ENCODE assay signal across 9 cellular contexts in the genomic region with DNA sequence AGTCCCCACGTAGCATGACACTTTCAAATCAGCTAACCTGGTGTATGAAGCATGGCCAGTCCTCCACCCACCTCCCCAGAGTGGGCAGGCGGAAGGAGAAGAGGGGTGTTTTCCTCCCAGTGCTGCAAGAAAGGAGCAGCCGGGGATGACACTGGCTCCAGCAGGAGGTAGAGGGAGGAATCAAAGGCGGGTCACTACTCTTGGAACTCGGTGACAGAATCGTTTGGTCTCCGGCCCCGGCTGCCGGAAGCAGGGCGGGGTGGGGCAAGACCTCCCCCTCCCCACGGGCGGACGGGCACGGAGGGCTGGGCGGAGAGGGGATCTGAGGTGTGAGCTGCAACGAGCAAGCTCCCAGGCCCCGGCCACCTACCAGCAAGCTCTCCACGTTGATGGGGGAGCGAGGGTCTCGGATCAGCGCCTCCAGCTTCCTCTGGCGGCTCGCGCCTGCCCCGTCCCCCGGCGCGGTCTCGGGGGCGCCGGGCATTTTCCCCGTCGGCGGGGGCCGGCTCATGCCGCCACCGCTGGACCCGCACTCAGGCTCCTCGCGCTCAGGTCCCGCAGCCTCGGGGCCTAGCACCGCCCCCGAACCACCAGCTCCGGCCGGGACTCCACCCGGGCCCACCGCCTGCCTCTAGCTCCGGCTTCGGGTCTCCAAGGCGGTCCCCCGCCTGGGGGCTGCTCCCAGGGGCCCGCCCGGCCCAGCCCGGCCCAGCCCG. TPM values are rescaled to one million over a fixed set of nuclear protein-coding genes. Genes with fewer than 3 reads are reported as not detected.
A peak's percentile ranks its signal among the peaks of the same experiment; 100 is the strongest.
DNase-seq lines count a peak whose midpoint lies in the region; ATAC-seq, FAIRE-seq and TF ChIP-seq lines count a peak whose summit lies in the region.
"Had no signal": no experiment of that assay in that cellular context is flagged by ENCODE, and none has a peak within 500 bp of the region (broad histone marks: within the 10 kb centered on the region; RNA-seq: fewer than 3 reads in every experiment).

No MANE protein-coding gene starts in this region.

- peaks cover 55% of the 10 kb centered on the region for H3K79me2 ChIP-seq in K562 (ENCODE audit: control insufficient read depth, insufficient read depth, low read length)

- H3K4me3 ChIP-seq in HUES6 (ENCODE audit: low read depth, low read length) (peak overlapping the region; percentile 93), K562 (peak overlapping the region; percentile 87)

- H3K27ac ChIP-seq in HUES6 (ENCODE audit: low read depth, low read length) (peak overlapping the region; percentile 71; the same call in 1 of the 2 replicates), K562 (ENCODE audit: extremely low read depth, low read depth, low read length) (peak overlapping the region; percentile 90)

- H4K20me1 ChIP-seq in K562 (replicated peaks; ENCODE audit: control insufficient read depth, insufficient read depth, low read length): peaks cover 25% of the 10 kb centered on the region

- peak; percentile 56 for DNase-seq in EH (ENCODE audit: low read depth)
- DNase-seq in T follicular helper cell (ENCODE audit: low read depth): peak; percentile 6
- peak; percentile 44 to 66 (median 52) for DNase-seq in K562 (ENCODE audit: extremely low read depth in 1 of 4, low spot score in 3 of 4)
- peak; percentile 63 for DNase-seq in iPS-NIHi7 (ENCODE audit: extremely low spot score)
- DNase-seq in stimulated activated CD4-positive, alpha-beta T cell treated with anti-CD3 and anti-CD28 coated beads, Interleukin-12 subunit alpha, Interleukin-12 subunit beta, amount 100 ng/mL, for 4 hours: peak; percentile 22
- DNase-seq in NCI-H226: no peak

- H3K4me1 ChIP-seq in HUES6 (ENCODE audit: control insufficient read depth, insufficient read depth, low read length): peaks cover 29% of the 10 kb centered on the region
- peaks cover 14 to 22% of the 10 kb centered on the region in 2 experiments for H3K4me1 ChIP-seq in K562 (replicated peaks in 1 of 2; ENCODE audit: control insufficient read depth in 2 of 2, insufficient read depth in 2 of 2, low read length in 2 of 2)

- TF ChIP-seq POLR2A in K562 (conservative IDR thresholded peaks at IDR 0.05): peak; percentile 54

- POLR2A ChIA-PET in K562 (lab: Yijun Ruan, JAX): interaction anchor here (0.6 to 3.5 kb wide), 11 partner anchors 11 to 427 kb away, joined by 3 to 19 read pairs (median 4); a partner anchor contains a TSS

- BruUV-seq in K562 (replicated peaks; lab: Mats Ljungman, UMichigan): no TSS peak

- H3K9me1 ChIP-seq in K562 (ENCODE audit: control insufficient read depth, insufficient read depth, low read length): no peaks in the 10 kb centered on the region

- CTCF ChIA-PET in K562 (lab: Yijun Ruan, JAX; ENCODE audit: low intra/inter-chr PET ratio): no interaction called here

- peak overlapping the region; percentile 78 for H3K9ac ChIP-seq in HUES6 (ENCODE audit: low read length)
- peak overlapping the region; percentile 73 to 94 for H3K9ac ChIP-seq in K562 (ENCODE audit: insufficient read depth in 1 of 2, low read depth in 2 of 2, low read length in 2 of 2)

- no peak for FAIRE-seq in K562 (lab: Jason Lieb, UNC)
- FAIRE-seq: islet of Langerhans had no signal

- TF ChIP-seq RAD21 in K562 (CRISPR knock-in tag; conservative IDR thresholded peaks at IDR 0.05 in 1 of 2, IDR thresholded peaks at IDR 0.05 in 1 of 2): no peak; a peak in 1 of 4 replicates

- intact Hi-C loops in K562 (cut with micrococcal nuclease): loop anchor here (5.0 kb wide), 3 partner anchors 66 to 186 kb away; a partner anchor contains a TSS

- no peak for TF ChIP-seq EP300 in K562 (IDR thresholded peaks at IDR 0.05; ENCODE audit: low read length)

- in situ Hi-C loops in K562 (cut with MboI): no loop called here

- H2AFZ ChIP-seq in K562 (ENCODE audit: low read depth, low read length): peak overlapping the region; percentile 60

- peak overlapping the region; percentile 91 for H3K4me2 ChIP-seq in K562 (ENCODE audit: insufficient read depth, low read length)

- TF ChIP-seq CTCF in K562 (IDR thresholded peaks at IDR 0.05 in 2 of 3, conservative IDR thresholded peaks at IDR 0.05 in 1 of 3; ENCODE audit: insufficient read depth in 2 of 3, low read depth in 1 of 3, low read length in 3 of 3): no peak

- H3K9me3 ChIP-seq in HUES6 (ENCODE audit: control insufficient read depth, insufficient read depth, low read depth, low read length) (no peaks in the 10 kb centered on the region), K562 (replicated peaks; ENCODE audit: control insufficient read depth, insufficient read depth, low read depth, low read length) (no peaks in the 10 kb centered on the region)

- H3K36me3 ChIP-seq in HUES6 (ENCODE audit: control insufficient read depth, insufficient read depth, low read length): no peaks in the 10 kb centered on the region
- H3K36me3 ChIP-seq in K562 (ENCODE audit: control insufficient read depth, insufficient read depth, low read length): 0 out of 3 replicates have a peak, but pooled peaks cover 3% of the 10 kb centered on the region

- H3K27me3 ChIP-seq in HUES6 (ENCODE audit: control insufficient read depth, insufficient read depth, low read length): no peaks in the 10 kb centered on the region
- no peaks in the 10 kb centered on the region for H3K27me3 ChIP-seq in K562 (ENCODE audit: control insufficient read depth in 2 of 2, insufficient read depth in 2 of 2, low read length in 2 of 2)

- peak; percentile 28 for ATAC-seq in GM21526 (IDR thresholded peaks at IDR 0.05; ENCODE audit: low FRiP score, unreplicated experiment)
- peak; percentile 62 for ATAC-seq in K562

- 0% methylated on average over 12 of the region's 56 CpGs for WGBS in K562 (ENCODE audit: insufficient coverage, low coverage, missing lambda C conversion rate)

TF ChIP-seq in K562, 482 proteins besides CTCF, POLR2A, EP300 and RAD21 (continues in another document):
- TF ChIP-seq HNRNPUL1 (IDR thresholded peaks at IDR 0.05; ENCODE audit: low read length) (no peak), TCF3 (CRISPR knock-in tag; IDR thresholded peaks at IDR 0.05) (no peak), GABPB2 (CRISPR knock-in tag; conservative IDR thresholded peaks at IDR 0.05) (no peak), CREBBP (IDR thresholded peaks at IDR 0.05; ENCODE audit: low read depth, low read length) (no peak), GTF2A2 (tag; IDR thresholded peaks at IDR 0.05) (no peak), MCM3 (IDR thresholded peaks at IDR 0.05) (no peak), POLR2B (IDR thresholded peaks at IDR 0.05; ENCODE audit: low read depth, partially characterized antibody) (no peak), NONO (IDR thresholded peaks at IDR 0.05; ENCODE audit: low read depth in 2 of 2, low read length in 1 of 2) (no peak; a peak in 1 of 4 replicates), ELF1 (tag; IDR thresholded peaks at IDR 0.05) (no peak), NR2C2 (CRISPR knock-in tag; IDR thresholded peaks at IDR 0.05) (no peak), NR2C2 (tag; IDR thresholded peaks at IDR 0.05) (no peak), OTX1 (CRISPR knock-in tag; IDR thresholded peaks at IDR 0.05) (no peak), ZNF668 (CRISPR knock-in tag; IDR thresholded peaks at IDR 0.05) (no peak), TBP (optimal IDR thresholded peaks at IDR 0.05; ENCODE audit: low read depth, low read length) (no peak), TSC22D4 (tag; IDR thresholded peaks at IDR 0.05) (no peak), ZC3H4 (CRISPR knock-in tag; IDR thresholded peaks at IDR 0.05; ENCODE audit: borderline replicate concordance) (no peak), FOXJ2 (tag; IDR thresholded peaks at IDR 0.05) (no peak)
- TF ChIP-seq, protein P1, sequence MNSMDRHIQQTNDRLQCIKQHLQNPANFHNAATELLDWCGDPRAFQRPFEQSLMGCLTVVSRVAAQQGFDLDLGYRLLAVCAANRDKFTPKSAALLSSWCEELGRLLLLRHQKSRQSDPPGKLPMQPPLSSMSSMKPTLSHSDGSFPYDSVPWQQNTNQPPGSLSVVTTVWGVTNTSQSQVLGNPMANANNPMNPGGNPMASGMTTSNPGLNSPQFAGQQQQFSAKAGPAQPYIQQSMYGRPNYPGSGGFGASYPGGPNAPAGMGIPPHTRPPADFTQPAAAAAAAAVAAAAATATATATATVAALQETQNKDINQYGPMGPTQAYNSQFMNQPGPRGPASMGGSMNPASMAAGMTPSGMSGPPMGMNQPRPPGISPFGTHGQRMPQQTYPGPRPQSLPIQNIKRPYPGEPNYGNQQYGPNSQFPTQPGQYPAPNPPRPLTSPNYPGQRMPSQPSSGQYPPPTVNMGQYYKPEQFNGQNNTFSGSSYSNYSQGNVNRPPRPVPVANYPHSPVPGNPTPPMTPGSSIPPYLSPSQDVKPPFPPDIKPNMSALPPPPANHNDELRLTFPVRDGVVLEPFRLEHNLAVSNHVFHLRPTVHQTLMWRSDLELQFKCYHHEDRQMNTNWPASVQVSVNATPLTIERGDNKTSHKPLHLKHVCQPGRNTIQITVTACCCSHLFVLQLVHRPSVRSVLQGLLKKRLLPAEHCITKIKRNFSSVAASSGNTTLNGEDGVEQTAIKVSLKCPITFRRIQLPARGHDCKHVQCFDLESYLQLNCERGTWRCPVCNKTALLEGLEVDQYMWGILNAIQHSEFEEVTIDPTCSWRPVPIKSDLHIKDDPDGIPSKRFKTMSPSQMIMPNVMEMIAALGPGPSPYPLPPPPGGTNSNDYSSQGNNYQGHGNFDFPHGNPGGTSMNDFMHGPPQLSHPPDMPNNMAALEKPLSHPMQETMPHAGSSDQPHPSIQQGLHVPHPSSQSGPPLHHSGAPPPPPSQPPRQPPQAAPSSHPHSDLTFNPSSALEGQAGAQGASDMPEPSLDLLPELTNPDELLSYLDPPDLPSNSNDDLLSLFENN (IDR thresholded peaks at IDR 0.05; ENCODE audit: low read depth in 2 of 2, low read length in 2 of 2): no peak

RNA-seq across cellular contexts. Expression of a gene that starts 0.7 kb away (rescaled TPM):
- 16.6 and 83.8 TPM in 2 replicates for total RNA-seq in K562 (2011; cell fraction: chromatin; rRNA removed; ENCODE audit: low replicate concordance)
- 4.2 and 6.4 TPM in 2 replicates for total RNA-seq in K562 (2011; cell fraction: nucleolus; rRNA removed)
- total RNA-seq in K562 (2011; cell fraction: nucleoplasm; rRNA removed): 16.1 and 32.0 TPM in 2 replicates
- total RNA-seq in K562 (2014; rRNA removed) (14.3 and 15.0 TPM in 2 replicates), K562 (2014; rRNA removed; fragmentation: Illumina TruSeq; extraction: Trizol) (28.4 and 35.3 TPM in 2 replicates), K562 (2015; rRNA removed; fragmentation: Illumina TruSeq; extraction: Trizol) (28.1 and 30.6 TPM in 2 replicates), K562 (2021) (21.2 and 22.1 TPM in 2 replicates)
- polyA plus RNA-seq in K562 (2011; rRNA removed) (6.8 and 10.6 TPM in 2 replicates), K562 (2014; fragmentation: Illumina TruSeq; extraction: Trizol) (13.4 and 16.5 TPM in 2 replicates), K562 (2014; fragmentation: Nextera tagmentation; extraction: Ambion mirVana) (1 to 10 TPM; 4.9 to 6.0 TPM), K562 (2014; rRNA removed) (10.6 and 10.7 TPM in 2 replicates)
- 1.6 and 3.5 TPM in 2 replicates for polyA plus RNA-seq in K562 (2011; cell fraction: cytosol; rRNA removed)
- polyA plus RNA-seq in K562 (2011; cell fraction: nucleus; rRNA removed): 4.2 and 5.4 TPM in 2 replicates
- polyA plus RNA-seq in K562 (2012): 10.8 and 12.3 TPM in 2 replicates
- polyA minus RNA-seq in K562 (2011; rRNA and poly(A)+ RNA removed): 47.6 and 51.9 TPM in 2 replicates
- 13.8 and 19.1 TPM in 2 replicates for polyA minus RNA-seq in K562 (2011; cell fraction: cytosol; rRNA and poly(A)+ RNA removed)
- polyA minus RNA-seq in K562 (2011; cell fraction: nucleus; rRNA and poly(A)+ RNA removed): 13.7 and 34.7 TPM in 2 replicates
